In genomic region chr15:50051344-50051743, GRCh38 we compare ENCODE assay signal across 1 cellular context.
TF ChIP-seq lines count a peak whose summit lies in the region.

No MANE protein-coding gene starts in this region.

TF ChIP-seq in K562, 482 proteins besides CTCF, POLR2A, EP300 and RAD21 (continued from another document):
- no peak for TF ChIP-seq RNF219 (CRISPR knock-in tag; IDR thresholded peaks at IDR 0.05)
- TF ChIP-seq MTA2 (IDR thresholded peaks at IDR 0.05; ENCODE audit: low read depth) = no peak
- TF ChIP-seq ZNF316 (IDR thresholded peaks at IDR 0.05) = peak; percentile 33; the same call in 1 of the 2 replicates
- peak; percentile 34; the same call in 1 of the 2 replicates for TF ChIP-seq C11orf30 (IDR thresholded peaks at IDR 0.05; ENCODE audit: low read depth)
- no peak for TF ChIP-seq ETS1 (conservative IDR thresholded peaks at IDR 0.05; ENCODE audit: control insufficient read depth, low read depth, low read length)
